12 cellular contexts compared by ENCODE assay signal in genomic region chr12:27246774-27247173, GRCh38. TPM values are rescaled to one million over a fixed set of nuclear protein-coding genes. Genes with fewer than 3 reads are reported as not detected.
DNase-seq lines count a peak whose midpoint lies in the region; ATAC-seq, FAIRE-seq and TF ChIP-seq lines count a peak whose summit lies in the region.
"Had no signal": no experiment of that assay in that cellular context is flagged by ENCODE, and none has a peak within 500 bp of the region (broad histone marks: within the 10 kb centered on the region; RNA-seq: fewer than 3 reads in every experiment).

No MANE protein-coding gene starts in this region.

- ATAC-seq in GM21360 (IDR thresholded peaks at IDR 0.05; ENCODE audit: unreplicated experiment) = no peak

- TF ChIP-seq CTCF in GM06990 (IDR thresholded peaks at IDR 0.05; ENCODE audit: insufficient read depth, low read length, poor library complexity, severe bottlenecking) (no peak), KMS-11 (conservative IDR thresholded peaks at IDR 0.05; ENCODE audit: low read depth, low read length) (no peak), H1 (IDR thresholded peaks at IDR 0.05; ENCODE audit: control extremely low read depth in 1 of 3, insufficient read depth in 1 of 3, low read depth in 1 of 3, low read length in 3 of 3) (no peak), osteoblast (IDR thresholded peaks at IDR 0.05; ENCODE audit: extremely low read depth, low read depth, low read length) (no peak)

- no peak overlapping the region for H2BK5ac ChIP-seq in H1 (ENCODE audit: low read depth, low read length)

- POLR2A ChIA-PET in H1 (lab: Charles Lee; ENCODE audit: partially characterized antibody) = interaction anchor here (0.8 kb wide), 1 partner anchor 9 kb away, joined by 3 read pairs; no protein-coding TSS in a partner anchor

- no peak overlapping the region for H2BK120ac ChIP-seq in H1 (replicated peaks; ENCODE audit: low read depth, low read length)

- no peak overlapping the region for H3K18ac ChIP-seq in H1 (ENCODE audit: extremely low read depth, low read length)

- no peak overlapping the region for H3K23ac ChIP-seq in H1 (ENCODE audit: insufficient read length)

- H2BK12ac ChIP-seq in H1 (ENCODE audit: low read depth, low read length) = no peak overlapping the region

- peaks cover 5% of the 10 kb centered on the region for H3K23me2 ChIP-seq in H1 (ENCODE audit: low read depth, low read length)

- H3K9me3 ChIP-seq in H1 (ENCODE audit: insufficient read depth in 2 of 2, low read depth in 1 of 2, low read length in 1 of 2) (no peaks in the 10 kb centered on the region), osteoblast (ENCODE audit: low read depth, low read length) (no peaks in the 10 kb centered on the region)

- H3K79me1 ChIP-seq in H1 (ENCODE audit: low read depth, low read length) = no peaks in the 10 kb centered on the region

- no peak overlapping the region for H4K5ac ChIP-seq in H1 (ENCODE audit: insufficient read length, low read depth, low read length)

- H3K79me2 ChIP-seq in KMS-11 (ENCODE audit: insufficient read depth, low read depth) (peaks cover 48% of the 10 kb centered on the region), H1 (ENCODE audit: control insufficient read depth in 1 of 2, insufficient read depth in 2 of 2, low read length in 2 of 2) (peaks cover 0 to 69% of the 10 kb centered on the region in 2 experiments; a peak in 3 of 4 replicates), osteoblast (ENCODE audit: insufficient read depth, low read length) (peaks cover 75% of the 10 kb centered on the region)

- H3K27me3 ChIP-seq in GM06990 (replicated peaks; ENCODE audit: control insufficient read depth, insufficient read depth, low read length) (no peaks in the 10 kb centered on the region), KMS-11 (ENCODE audit: insufficient read depth, low read depth) (no peaks in the 10 kb centered on the region), H1 (replicated peaks in 1 of 4; ENCODE audit: control insufficient read depth in 3 of 4, extremely low read depth in 1 of 4, insufficient read depth in 3 of 4, low read length in 3 of 4) (no peaks in the 10 kb centered on the region), osteoblast (ENCODE audit: insufficient read depth, low read length) (no peaks in the 10 kb centered on the region)

- H2AFZ ChIP-seq in KMS-11 (ENCODE audit: low read depth) = no peak overlapping the region
- H2AFZ ChIP-seq in H1 (ENCODE audit: low read length) = no peak overlapping the region
- H2AFZ ChIP-seq in osteoblast (ENCODE audit: low read length) = no peak overlapping the region

- H3K4me1 ChIP-seq in KMS-11 (ENCODE audit: low read depth, poor library complexity, severe bottlenecking) (peaks cover 36% of the 10 kb centered on the region), H1 (replicated peaks in 1 of 4; ENCODE audit: control insufficient read depth in 3 of 4, insufficient read depth in 4 of 4, low read length in 3 of 4) (peaks cover 0 to 7% (median 1%) of the 10 kb centered on the region in 4 experiments; a peak in 2 of 7 replicates), osteoblast (ENCODE audit: insufficient read depth, low read length) (peaks cover 11% of the 10 kb centered on the region)

- H4K91ac ChIP-seq in H1 (replicated peaks; ENCODE audit: insufficient read length, low read length) = no peak overlapping the region

- no peak for DNase-seq in GM06990 (ENCODE audit: extremely low read depth, insufficient read length)
- DNase-seq in H1 (ENCODE audit: low read depth in 1 of 2, low spot score in 2 of 2) = no peak
- no peak for DNase-seq in osteoblast (ENCODE audit: insufficient read length, low spot score, missing footprints)
- DNase-seq in hypothalamus (lab: John Stamatoyannopoulos, UW) = no peak
- DNase-seq in NCI-H2029 treated with DMSO at 0.1 percent for 48 hours (lab: John Stamatoyannopoulos, UW) = no peak
- no peak for DNase-seq in NCI-H1092 treated with DMSO at 0.1 percent for 48 hours (lab: John Stamatoyannopoulos, UW)
- DNase-seq: activated CD4-positive, alpha-beta T cell treated with anti-CD3 and anti-CD28 coated beads, Interleukin-2, amount 50 U/mL, for 48 hours; DMS79; stimulated activated CD4-positive, alpha-beta T cell treated with anti-CD3 and anti-CD28 coated beads, Interleukin-4, amount 100 ng/mL, for 4 hours had no signal

- no peak for TF ChIP-seq EP300 in H1 (IDR thresholded peaks at IDR 0.05; ENCODE audit: borderline replicate concordance in 1 of 2, low read depth in 2 of 2, low read length in 2 of 2)

- H3K4ac ChIP-seq in H1 (replicated peaks; ENCODE audit: insufficient read length, low read depth, low read length) = no peak overlapping the region

- no peak overlapping the region for H3K14ac ChIP-seq in H1 (ENCODE audit: insufficient read length)

- WGBS in H1 (ENCODE audit: extremely low coverage in 1 of 2, insufficient coverage in 1 of 2, insufficient read length in 1 of 2, insufficient replicate concordance in 2 of 2, low coverage in 1 of 2, low lambda C conversion rate in 2 of 2, missing lambda C conversion rate in 1 of 2), 2 experiments = 76% methylated on average over 5 of the region's 5 CpGs; no CpG with 5 or more reads in 1 of the 2 experiments

- no peak overlapping the region for H3K9ac ChIP-seq in KMS-11
- H3K9ac ChIP-seq in H1 (replicated peaks in 1 of 4; ENCODE audit: extremely low read depth in 1 of 4, low read depth in 3 of 4, low read length in 3 of 4) = no peak overlapping the region

- no peak for TF ChIP-seq POLR2A in H1 (IDR thresholded peaks at IDR 0.05; ENCODE audit: control extremely low read depth in 1 of 2, low read depth in 2 of 2, low read length in 2 of 2)

- CTCF ChIA-PET in H1 (lab: Charles Lee; ENCODE audit: partially characterized antibody) = no interaction called here

- H3K36me3 ChIP-seq in GM06990 (ENCODE audit: control insufficient read depth, insufficient read depth, low read length) (no peaks in the 10 kb centered on the region), KMS-11 (ENCODE audit: insufficient read depth) (no peaks in the 10 kb centered on the region), H1 (ENCODE audit: control insufficient read depth in 2 of 4, insufficient read depth in 4 of 4, low read length in 3 of 4) (no peaks in the 10 kb centered on the region), osteoblast (ENCODE audit: insufficient read depth, low read length) (no peaks in the 10 kb centered on the region)

- H3K56ac ChIP-seq in H1 (replicated peaks; ENCODE audit: insufficient read length, low read depth, low read length) = no peak overlapping the region

- TF ChIP-seq RAD21 in H1 (IDR thresholded peaks at IDR 0.05 in 1 of 2, conservative IDR thresholded peaks at IDR 0.05 in 1 of 2; ENCODE audit: low read depth in 2 of 2, low read length in 2 of 2) = no peak

- no peaks in the 10 kb centered on the region for H4K20me1 ChIP-seq in KMS-11 (ENCODE audit: insufficient read depth)
- no peaks in the 10 kb centered on the region for H4K20me1 ChIP-seq in H1 (replicated peaks in 1 of 2; ENCODE audit: control insufficient read depth in 1 of 2, insufficient read depth in 2 of 2, low read length in 2 of 2)
- H4K20me1 ChIP-seq in osteoblast (ENCODE audit: insufficient read depth, low read length) = peaks cover 17% of the 10 kb centered on the region

- no peak overlapping the region for H3K27ac ChIP-seq in KMS-11
- H3K27ac ChIP-seq in H1 (ENCODE audit: low read depth, low read length) = no peak overlapping the region
- H3K27ac ChIP-seq in osteoblast (ENCODE audit: low read depth, low read length) = no peak overlapping the region
- H3K27ac ChIP-seq: RWPE1 had no signal

- H2BK20ac ChIP-seq in H1 (ENCODE audit: low read length) = no peak overlapping the region

- no peak overlapping the region for H2BK15ac ChIP-seq in H1 (ENCODE audit: low read length)

- peak overlapping the region; percentile 93 for H3K4me3 ChIP-seq in GM06990 (replicated peaks; ENCODE audit: low read depth, low read length)
- H3K4me3 ChIP-seq in KMS-11 (IDR thresholded peaks at IDR 0.05; ENCODE audit: insufficient read depth, low read depth, low read length) = no peak overlapping the region
- H3K4me3 ChIP-seq in H1 (ENCODE audit: extremely low read depth in 1 of 4, insufficient read depth in 2 of 4, low read depth in 3 of 4, low read length in 4 of 4) = peak overlapping the region in 1 of 4 experiments; percentile 90; a peak in 1 of 8 replicates
- peak overlapping the region; percentile 58 for H3K4me3 ChIP-seq in osteoblast (ENCODE audit: insufficient read depth, low read length)

- H2AK5ac ChIP-seq in H1 (ENCODE audit: low read depth, low read length) = no peak overlapping the region

- no peak for FAIRE-seq in H1 (lab: Jason Lieb, UNC)

- H3K4me2 ChIP-seq in KMS-11 = peak overlapping the region; percentile 84; the same call in 1 of the 2 replicates
- H3K4me2 ChIP-seq in H1 (ENCODE audit: insufficient read depth in 1 of 2, low read depth in 2 of 2, low read length in 2 of 2) = peak overlapping the region; percentile 28 to 92; a peak in 2 of 4 replicates
- H3K4me2 ChIP-seq in osteoblast (ENCODE audit: insufficient read depth, low read length) = peak overlapping the region; percentile 88

- no peak overlapping the region for H4K8ac ChIP-seq in H1 (ENCODE audit: extremely low read depth, insufficient read depth, low read length)

TF ChIP-seq in H1, 55 proteins besides CTCF, POLR2A, EP300 and RAD21 (continues in another document):
- TF ChIP-seq JUND (IDR thresholded peaks at IDR 0.05; ENCODE audit: low read length) = no peak
- TF ChIP-seq TCF12 (IDR thresholded peaks at IDR 0.05; ENCODE audit: low read depth, low read length) = no peak
- TF ChIP-seq CHD2 (IDR thresholded peaks at IDR 0.05; ENCODE audit: low read length) = no peak
- TF ChIP-seq ATF3 (IDR thresholded peaks at IDR 0.05; ENCODE audit: insufficient read depth, low read depth, low read length) = no peak

RNA-seq across cellular contexts. Expression of gene STK38L, which starts 2.7 kb away (rescaled TPM):
- 63.6 and 68.8 TPM in 2 replicates for total RNA-seq in H1 (2021; fragmentation: NEBNext Ultra II Directional; extraction: Animal tissue kit (Norgen Biotek cat#: 25700))
- polyA plus RNA-seq in H1 (2011; rRNA removed) = 3.7 and 8.1 TPM in 2 replicates
- polyA plus RNA-seq in H1 (2011; cell fraction: cytosol; rRNA removed) = 14.4 TPM
- 4.1 TPM for polyA plus RNA-seq in H1 (2011; cell fraction: nucleus; rRNA removed)
- polyA plus RNA-seq in H1 (2012, experiment 1 of 2) = 20.2 to 40.9 TPM (median 24.5 TPM) in 4 replicates
- polyA plus RNA-seq in H1 (2012, experiment 2 of 2) = 1.2 TPM
- polyA plus RNA-seq in H1 (2013, experiment 1 of 2) = 32.4 TPM
- polyA plus RNA-seq in H1 (2013, experiment 2 of 2) = 33.7 TPM
- polyA minus RNA-seq in H1 (2011; rRNA and poly(A)+ RNA removed) = 12.6 and 16.4 TPM in 2 replicates
- polyA minus RNA-seq in H1 (2011; cell fraction: cytosol; rRNA and poly(A)+ RNA removed) = 15.7 TPM
- 21.0 TPM for polyA minus RNA-seq in H1 (2011; cell fraction: nucleus; rRNA and poly(A)+ RNA removed)
- 64.8 and 68.8 TPM in 2 replicates for total RNA-seq in osteoblast
